8 cellular contexts compared by ENCODE assay signal in genomic region chr12:55996715-55997534, GRCh38. TPM values are rescaled to one million over a fixed set of nuclear protein-coding genes. Genes with fewer than 3 reads are reported as not detected.
A peak's percentile ranks its signal among the peaks of the same experiment; 100 is the strongest.
DNase-seq lines count a peak whose midpoint lies in the region; ATAC-seq and TF ChIP-seq lines count a peak whose summit lies in the region.

TSS of gene SUOX (plus strand) at chr12:55997276. CDS start at chr12:56002222, 4,946 bp downstream.

- peak within 1 kb of the TSS; percentile 42 for H3K27ac Mint-ChIP-seq in activated naive CD4-positive, alpha-beta T cell treated with anti-CD3 and anti-CD28 coated beads, Interleukin-2, amount 10 ng/mL, durations not matched to agents 7 days and 5 days

- H3K9me3 Mint-ChIP-seq in activated naive CD4-positive, alpha-beta T cell treated with anti-CD3 and anti-CD28 coated beads, Interleukin-2, amount 10 ng/mL, durations not matched to agents 7 days and 5 days: no peaks in the 10 kb centered on the region

- peak within 1 kb of the TSS; percentile 57 for H3K4me3 Mint-ChIP-seq in activated naive CD4-positive, alpha-beta T cell treated with anti-CD3 and anti-CD28 coated beads, Interleukin-2, amount 10 ng/mL, durations not matched to agents 7 days and 5 days

- no peak for TF ChIP-seq CTCF in RWPE1 (conservative IDR thresholded peaks at IDR 0.05; ENCODE audit: low read depth)

- peak within 1 kb of the TSS; percentile 86 for H3K9ac ChIP-seq in iPS-20b (ENCODE audit: low read depth, low read length)

- peaks cover 30% of the 10 kb centered on the region for H3K27me3 Mint-ChIP-seq in activated naive CD4-positive, alpha-beta T cell treated with anti-CD3 and anti-CD28 coated beads, Interleukin-2, amount 10 ng/mL, durations not matched to agents 7 days and 5 days

- H3K27ac ChIP-seq in RWPE1 (peak within 1 kb of the TSS; percentile 83), caudate nucleus (ENCODE audit: low read depth, low read length) (peak within 1 kb of the TSS; percentile 91), iPS-20b (ENCODE audit: low read length) (no peak within 1 kb of the TSS)

- H3K4me1 Mint-ChIP-seq in activated naive CD4-positive, alpha-beta T cell treated with anti-CD3 and anti-CD28 coated beads, Interleukin-2, amount 10 ng/mL, durations not matched to agents 7 days and 5 days: peaks cover 35% of the 10 kb centered on the region

- intact Hi-C loops in sciatic nerve (cut with DNase I): no loop called here

- CTCF ChIA-PET in activated naive CD4-positive, alpha-beta T cell treated with anti-CD3 and anti-CD28 coated beads, Interleukin-2, amount 10 ng/mL, durations not matched to agents 7 days and 5 days (lab: Charles Lee): interaction anchor here (0.7 to 7.3 kb wide), 20 partner anchors 10 to 327 kb away, joined by 3 to 128 read pairs (median 6); partner anchors contain the start of genes IKZF4, RAB5B, RPL41 and ZC3H10
- CTCF ChIA-PET in RWPE1 (lab: Yijun Ruan, JAX): interaction anchor here (0.5 to 2.1 kb wide), 9 partner anchors 10 to 225 kb away, joined by 3 to 10 read pairs (median 4); partner anchors contain the start of gene ERBB3

- H3K27me3 ChIP-seq in iPS-20b (ENCODE audit: insufficient read depth, low read length): no peaks in the 10 kb centered on the region

- peaks cover 24% of the 10 kb centered on the region for H3K36me3 Mint-ChIP-seq in activated naive CD4-positive, alpha-beta T cell treated with anti-CD3 and anti-CD28 coated beads, Interleukin-2, amount 10 ng/mL, durations not matched to agents 7 days and 5 days

- ATAC-seq in sciatic nerve: peak; percentile 99

- peak within 1 kb of the TSS; percentile 93 for H3K4me3 ChIP-seq in iPS-20b (ENCODE audit: low read length)

- peak; percentile 54 for DNase-seq in activated naive CD4-positive, alpha-beta T cell treated with anti-CD3 and anti-CD28 coated beads, Interleukin-2, amount 10 ng/mL, durations not matched to agents 7 days and 5 days
- DNase-seq in activated naive CD4-positive, alpha-beta T cell treated with Interleukin-2 at 50 U/mL for 16 hours: no peak
- DNase-seq in HCEC 1CT (peak; percentile 97), M059J (ENCODE audit: low read depth) (peak; percentile 97), RWPE1 (ENCODE audit: low spot score) (peak; percentile 98), caudate nucleus (lab: John Stamatoyannopoulos, UW) (peak; percentile 31 to 99 (median 94)), sciatic nerve (ENCODE audit: low spot score) (peak; percentile 96)

- H3K9me3 ChIP-seq in iPS-20b (ENCODE audit: insufficient read depth, low read depth, low read length): no peaks in the 10 kb centered on the region

- POLR2A ChIA-PET in RWPE1 (lab: Yijun Ruan, JAX; ENCODE audit: low non-redundant PET): interaction anchor here (1.0 to 1.3 kb wide), 2 partner anchors 10 to 32 kb away, joined by 3 to 4 read pairs; no protein-coding TSS in a partner anchor

- peaks cover 34% of the 10 kb centered on the region for H3K36me3 ChIP-seq in iPS-20b (ENCODE audit: insufficient read depth, low read depth, low read length)

- H3K4me1 ChIP-seq in iPS-20b (ENCODE audit: insufficient read depth, low read length): no peaks in the 10 kb centered on the region

RNA-seq across cellular contexts. Expression of gene SUOX, which starts in this region (rescaled TPM):
- 9.7 and 17.0 TPM in 2 replicates for total RNA-seq in M059J (2014; rRNA removed; shearing (Covaris generic))
- 20.3 TPM for total RNA-seq in sciatic nerve
